Comparison of ENCODE assay signal across 12 cellular contexts in the genomic region with DNA sequence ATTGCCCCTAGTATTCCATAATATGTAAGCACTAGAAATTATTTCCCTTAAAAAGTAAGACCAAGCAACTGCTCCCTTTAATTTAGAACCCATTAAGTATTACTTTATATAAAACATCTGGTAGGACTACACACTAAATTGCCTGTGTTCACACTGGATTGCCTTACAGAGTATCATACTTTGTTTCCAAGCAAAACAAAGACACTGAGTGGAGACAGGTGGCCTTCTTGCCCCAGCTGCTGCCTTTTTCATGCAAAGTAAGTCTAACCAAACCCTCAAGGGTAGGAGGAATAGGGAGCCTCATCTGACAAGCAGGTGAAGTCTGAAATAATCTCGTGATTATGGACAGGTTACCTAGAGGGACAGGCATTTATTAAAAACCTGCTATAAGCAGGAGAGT.
DNase-seq lines count a peak whose midpoint lies in the region; ATAC-seq and TF ChIP-seq lines count a peak whose summit lies in the region.
"Had no signal": no experiment of that assay in that cellular context is flagged by ENCODE, and none has a peak within 500 bp of the region (broad histone marks: within the 10 kb centered on the region; RNA-seq: fewer than 3 reads in every experiment).

No MANE protein-coding gene starts in this region.

- ATAC-seq in GM19372 (IDR thresholded peaks at IDR 0.05; ENCODE audit: low read depth, unreplicated experiment), result peak; percentile 79
- ATAC-seq in HG03025 (IDR thresholded peaks at IDR 0.05; ENCODE audit: low FRiP score, unreplicated experiment), result peak; percentile 88
- ATAC-seq in mucosa of descending colon, result peak; percentile 19
- ATAC-seq in natural killer cell treated with Interleukin-12 subunit alpha and Interleukin-12 subunit beta and Interleukin-15 and Interleukin-18, amount 100 ng/mL, for 72 hours, result no peak
- ATAC-seq in left lung, result no peak
- ATAC-seq in naive thymus-derived CD8-positive, alpha-beta T cell, result no peak

- no peak overlapping the region for H3K4me3 ChIP-seq in mucosa of descending colon
- no peak overlapping the region for H3K4me3 ChIP-seq in ovary
- H3K4me3 ChIP-seq in left lung, result no peak overlapping the region

- no peaks in the 10 kb centered on the region for H3K4me1 ChIP-seq in mucosa of descending colon (ENCODE audit: low read depth)
- peaks cover 3% of the 10 kb centered on the region for H3K4me1 ChIP-seq in ovary (ENCODE audit: insufficient read depth)
- no peaks in the 10 kb centered on the region for H3K4me1 ChIP-seq in left lung

- no peaks in the 10 kb centered on the region for H3K36me3 Mint-ChIP-seq in natural killer cell treated with Interleukin-12 subunit alpha and Interleukin-12 subunit beta and Interleukin-15 and Interleukin-18, amount 100 ng/mL, for 72 hours
- H3K36me3 Mint-ChIP-seq in naive thymus-derived CD8-positive, alpha-beta T cell, result no peaks in the 10 kb centered on the region

- intact Hi-C loops in mucosa of descending colon (cut with DNase I, micrococcal nuclease) (no loop called here), ovary (cut with DNase I) (no loop called here), left lung (cut with DNase I) (no loop called here)

- 8 to 26% (median 23%) methylated on average over 1 of the region's 1 CpG for WGBS in ovary, 3 donors

- H3K27ac ChIP-seq in ovary (no peak overlapping the region), left lung (no peak overlapping the region)

- no peaks in the 10 kb centered on the region for H3K4me1 Mint-ChIP-seq in natural killer cell treated with Interleukin-12 subunit alpha and Interleukin-12 subunit beta and Interleukin-15 and Interleukin-18, amount 100 ng/mL, for 72 hours (ENCODE audit: low read depth in 2 of 2)
- no peaks in the 10 kb centered on the region for H3K4me1 Mint-ChIP-seq in naive thymus-derived CD8-positive, alpha-beta T cell

- H3K27me3 Mint-ChIP-seq in natural killer cell treated with Interleukin-12 subunit alpha and Interleukin-12 subunit beta and Interleukin-15 and Interleukin-18, amount 100 ng/mL, for 72 hours, result peaks cover 5 to 12% of the 10 kb centered on the region in 2 donors
- H3K27me3 Mint-ChIP-seq in naive thymus-derived CD8-positive, alpha-beta T cell, result peaks cover 3 to 23% (median 8%) of the 10 kb centered on the region in 5 donors

- DNase-seq in NCI-H2081 treated with DMSO at 0.1 percent for 48 hours (lab: John Stamatoyannopoulos, UW), result peak; percentile 85
- no peak for DNase-seq in mucosa of descending colon
- no peak for DNase-seq in ovary
- DNase-seq in natural killer cell treated with Interleukin-12 subunit alpha and Interleukin-12 subunit beta and Interleukin-15 and Interleukin-18, amount 100 ng/mL, for 72 hours (ENCODE audit: low spot score), result no peak
- DNase-seq in left lung, result no peak
- DNase-seq in naive thymus-derived CD8-positive, alpha-beta T cell, result no peak
- DNase-seq: erythroblast; mesenchymal stem cell; stimulated activated CD4-positive, alpha-beta T cell treated with anti-CD3 and anti-CD28 coated beads, Interleukin-2, amount 100 ng/mL, for 48 hours had no signal

- TF ChIP-seq EP300 in ovary (IDR thresholded peaks at IDR 0.05), result no peak

- TF ChIP-seq POLR2A in ovary (IDR thresholded peaks at IDR 0.05), result no peak

- H3K9me3 Mint-ChIP-seq in natural killer cell treated with Interleukin-12 subunit alpha and Interleukin-12 subunit beta and Interleukin-15 and Interleukin-18, amount 100 ng/mL, for 72 hours, result peaks cover 2% of the 10 kb centered on the region
- peaks cover 0 to 4% (median 0%) of the 10 kb centered on the region in 9 donors for H3K9me3 Mint-ChIP-seq in naive thymus-derived CD8-positive, alpha-beta T cell

- TF ChIP-seq CTCF in mucosa of descending colon (IDR thresholded peaks at IDR 0.05) (no peak), ovary (IDR thresholded peaks at IDR 0.05) (no peak), left lung (IDR thresholded peaks at IDR 0.05) (no peak)

- POLR2A ChIA-PET in naive thymus-derived CD8-positive, alpha-beta T cell (lab: Charles Lee), result no interaction called here

- H3K9me3 ChIP-seq in mucosa of descending colon (no peaks in the 10 kb centered on the region), ovary (no peaks in the 10 kb centered on the region), left lung (no peaks in the 10 kb centered on the region)

- H3K4me3 Mint-ChIP-seq in natural killer cell treated with Interleukin-12 subunit alpha and Interleukin-12 subunit beta and Interleukin-15 and Interleukin-18, amount 100 ng/mL, for 72 hours, result no peak overlapping the region
- H3K4me3 Mint-ChIP-seq in naive thymus-derived CD8-positive, alpha-beta T cell, result no peak overlapping the region
- H3K4me3 Mint-ChIP-seq: T-helper 2 cell treated with Interferon-gamma antibody and Interleukin-4, amounts not matched to agents 5 μg/mL and 100 μg/mL, for 36 hours had no signal

- no peaks in the 10 kb centered on the region for H3K27me3 ChIP-seq in ovary
- H3K27me3 ChIP-seq in left lung, result no peaks in the 10 kb centered on the region

- no peak overlapping the region for H3K27ac Mint-ChIP-seq in natural killer cell treated with Interleukin-12 subunit alpha and Interleukin-12 subunit beta and Interleukin-15 and Interleukin-18, amount 100 ng/mL, for 72 hours
- no peak overlapping the region for H3K27ac Mint-ChIP-seq in naive thymus-derived CD8-positive, alpha-beta T cell
- H3K27ac Mint-ChIP-seq: T-helper 2 cell treated with Interferon-gamma antibody and Interleukin-4, amounts not matched to agents 5 μg/mL and 100 μg/mL, for 36 hours had no signal

- H3K36me3 ChIP-seq in mucosa of descending colon (ENCODE audit: low read depth) (no peaks in the 10 kb centered on the region), ovary (no peaks in the 10 kb centered on the region), left lung (no peaks in the 10 kb centered on the region)

Comparison
In these comparisons a context has a peak if more than half of its experiments do, and no peak if none do; other contexts are left out.
1. ATAC-seq: peak in GM19372 (single experiment), HG03025 (single experiment) and mucosa of descending colon (single experiment); none in natural killer cell treated with Interleukin-12 subunit alpha and Interleukin-12 subunit beta and Interleukin-15 and Interleukin-18, amount 100 ng/mL, for 72 hours (0 of 2), left lung (single experiment) and naive thymus-derived CD8-positive, alpha-beta T cell (0 of 2).